ENCODE assay signal across 34 cellular contexts in the genomic region with DNA sequence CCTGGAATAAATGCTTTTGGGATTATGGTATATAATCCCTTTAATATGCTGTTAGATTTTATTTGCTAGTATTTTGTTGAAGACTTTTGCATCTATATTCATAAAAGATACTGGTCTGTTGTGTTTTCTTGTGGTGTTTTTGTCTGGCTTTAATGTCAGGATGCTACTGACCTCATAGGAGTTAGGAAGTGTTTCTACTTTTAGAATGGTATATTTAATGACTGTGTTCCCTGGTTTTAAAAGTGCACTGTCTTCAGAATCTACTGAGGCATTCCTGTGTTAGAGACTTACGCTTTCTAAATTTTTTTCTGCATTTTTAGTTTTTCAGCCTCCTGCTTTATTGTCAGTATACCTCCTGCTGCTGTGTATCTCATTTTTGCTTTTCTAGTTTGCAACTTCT. TPM values are rescaled to one million over a fixed set of nuclear protein-coding genes. Genes with fewer than 3 reads are reported as not detected.
DNase-seq lines count a peak whose midpoint lies in the region; ATAC-seq, FAIRE-seq and TF ChIP-seq lines count a peak whose summit lies in the region.
"Had no signal": no experiment of that assay in that cellular context is flagged by ENCODE, and none has a peak within 500 bp of the region (broad histone marks: within the 10 kb centered on the region; RNA-seq: fewer than 3 reads in every experiment).

No MANE protein-coding gene starts in this region.

- H3K4me1 Mint-ChIP-seq in endothelial cell (ENCODE audit: unreplicated experiment) = peaks cover 6% of the 10 kb centered on the region
- H3K4me1 Mint-ChIP-seq in mesothelial cell of epicardium = peaks cover 3% of the 10 kb centered on the region
- H3K4me1 Mint-ChIP-seq: activated CD4-positive, alpha-beta memory T cell treated with anti-CD3 and anti-CD28 coated beads, Interleukin-2, amount 10 ng/mL, durations not matched to agents 7 days and 5 days; nephron progenitor cell had no signal

- TF ChIP-seq CTCF in right atrium auricular region (IDR thresholded peaks at IDR 0.05) (no peak), endothelial cell (IDR thresholded peaks at IDR 0.05; ENCODE audit: unreplicated experiment) (no peak), mesothelial cell of epicardium (IDR thresholded peaks at IDR 0.05; ENCODE audit: unreplicated experiment) (no peak), transverse colon (IDR thresholded peaks at IDR 0.05) (no peak)

- H3K4me1 ChIP-seq in right atrium auricular region (peaks cover 0 to 29% of the 10 kb centered on the region in 2 donors), transverse colon (peaks cover 0 to 21% (median 0%) of the 10 kb centered on the region in 4 donors)
- H3K4me1 ChIP-seq: colonic mucosa, parathyroid adenoma had no signal

- peaks cover 53% of the 10 kb centered on the region for H3K36me3 Mint-ChIP-seq in endothelial cell (ENCODE audit: low read depth, unreplicated experiment)
- H3K36me3 Mint-ChIP-seq in mesothelial cell of epicardium = peaks cover 74% of the 10 kb centered on the region

- no peaks in the 10 kb centered on the region for H3K9me3 ChIP-seq in right atrium auricular region
- no peaks in the 10 kb centered on the region for H3K9me3 ChIP-seq in transverse colon
- H3K9me3 ChIP-seq: colonic mucosa, esophagus squamous epithelium, tibial nerve had no signal

- peak overlapping the region; percentile 70 for H3K4me3 Mint-ChIP-seq in endothelial cell (ENCODE audit: unreplicated experiment)
- H3K4me3 Mint-ChIP-seq in mesothelial cell of epicardium = no peak overlapping the region
- H3K4me3 Mint-ChIP-seq: activated CD4-positive, alpha-beta memory T cell treated with anti-CD3 and anti-CD28 coated beads, Interleukin-2, amount 10 ng/mL, durations not matched to agents 7 days and 5 days; CD4-positive, alpha-beta T cell; nephron progenitor cell; stimulated activated naive CD8-positive, alpha-beta T cell treated with anti-CD3 and anti-CD28 coated beads, Interleukin-15, Interleukin-2, amounts not matched to agents 100 ng/mL and 50 ng/mL, for 24 hours; T-cell had no signal

- H3K36me3 ChIP-seq in right atrium auricular region (peaks cover 16% of the 10 kb centered on the region), transverse colon (peaks cover 0 to 4% (median 0%) of the 10 kb centered on the region in 4 donors)
- H3K36me3 ChIP-seq: colonic mucosa had no signal

- TF ChIP-seq EP300 in transverse colon (IDR thresholded peaks at IDR 0.05; ENCODE audit: low read depth) = no peak

- no peak for TF ChIP-seq POLR2A in transverse colon (IDR thresholded peaks at IDR 0.05)
- no peak for TF ChIP-seq POLR2A in GM12892 (IDR thresholded peaks at IDR 0.05; ENCODE audit: low read depth, low read length)

- in situ Hi-C loops in transverse colon (cut with MboI; ENCODE audit: low pct_ligation_motif_present in 1 of 4, low pct_unique_long_range_greater_than_20kb in 1 of 4, low sequenced_read_pairs in 3 of 4) = no loop called here

- H3K27me3 Mint-ChIP-seq in endothelial cell (ENCODE audit: unreplicated experiment) = peaks cover 6% of the 10 kb centered on the region
- no peaks in the 10 kb centered on the region for H3K27me3 Mint-ChIP-seq in mesothelial cell of epicardium (ENCODE audit: low read depth)
- H3K27me3 Mint-ChIP-seq: activated CD4-positive, alpha-beta memory T cell treated with anti-CD3 and anti-CD28 coated beads, Interleukin-2, amount 10 ng/mL, durations not matched to agents 7 days and 5 days; CD4-positive, alpha-beta T cell; stimulated activated naive CD8-positive, alpha-beta T cell treated with anti-CD3 and anti-CD28 coated beads, Interleukin-15, Interleukin-2, amounts not matched to agents 100 ng/mL and 50 ng/mL, for 24 hours; T-cell had no signal

- DNase-seq in Right ventricle myocardium superior (no peak), right atrium auricular region (ENCODE audit: low spot score) (no peak), endothelial cell (ENCODE audit: low spot score) (no peak), mesothelial cell of epicardium (ENCODE audit: low spot score in 2 of 2, unreplicated experiment in 2 of 2) (no peak), transverse colon (no peak), SKM-1 (lab: John Stamatoyannopoulos, UW; ENCODE audit: unreplicated experiment) (no peak), nucleus accumbens (lab: John Stamatoyannopoulos, UW) (no peak), GM12892 (ENCODE audit: insufficient read length) (no peak)
- DNase-seq: activated CD4-positive, alpha-beta memory T cell treated with anti-CD3 and anti-CD28 coated beads, Interleukin-2, amount 10 ng/mL, durations not matched to agents 7 days and 5 days; activated CD8-positive, alpha-beta memory T cell treated with anti-CD3 and anti-CD28 coated beads, Interleukin-2, amount 50 U/mL, for 48 hours; activated naive CD4-positive, alpha-beta T cell treated with anti-CD3 and anti-CD28 coated beads, Interleukin-2, amount 50 U/mL, for 16 hours; AML-193; amniotic stem cell; CD4-positive, alpha-beta T cell; colonic mucosa; DMS 273 treated with DMSO at 0.1 percent for 48 hours; effector CD8-positive, alpha-beta T cell; esophagus squamous epithelium; GOT3; Kasumi-1; MV-4-11; NCI-H1436 treated with DMSO at 0.1 percent for 48 hours; NCI-H774; nephron progenitor cell; T-cell had no signal

- peak overlapping the region in 1 of 2 donors; percentile 22 for H3K27ac ChIP-seq in right atrium auricular region
- peak overlapping the region in 3 of 4 donors; percentile 18 to 37 (median 31) for H3K27ac ChIP-seq in transverse colon
- H3K27ac ChIP-seq: colonic mucosa, parathyroid adenoma, tibial nerve had no signal

- H3K4me3 ChIP-seq in right atrium auricular region = no peak overlapping the region
- H3K4me3 ChIP-seq in transverse colon = no peak overlapping the region
- H3K4me3 ChIP-seq: colonic mucosa, esophagus squamous epithelium, tibial nerve had no signal

- H3K9me3 Mint-ChIP-seq in endothelial cell (ENCODE audit: unreplicated experiment) = peaks cover 9% of the 10 kb centered on the region
- H3K9me3 Mint-ChIP-seq in mesothelial cell of epicardium = peaks cover 34% of the 10 kb centered on the region

- peak; percentile 65 for ATAC-seq in Right ventricle myocardium superior (ENCODE audit: poor library complexity)
- ATAC-seq: activated CD4-positive, CD25-positive, alpha-beta regulatory T cell treated with anti-CD3 and anti-CD28 coated beads, Interleukin-2, amount 50 U/mL, for 24 hours; sciatic nerve; T-cell had no signal

- 82 to 88% methylated on average over 1 of the region's 1 CpG for WGBS in transverse colon (ENCODE audit: low coverage in 1 of 2), 2 donors

- H3K27me3 ChIP-seq in right atrium auricular region (no peaks in the 10 kb centered on the region), transverse colon (no peaks in the 10 kb centered on the region)
- H3K27me3 ChIP-seq: colonic mucosa, esophagus squamous epithelium, tibial nerve had no signal

- H3K27ac Mint-ChIP-seq in endothelial cell (ENCODE audit: unreplicated experiment) = no peak overlapping the region
- H3K27ac Mint-ChIP-seq in mesothelial cell of epicardium = peak overlapping the region; percentile 24
- H3K27ac Mint-ChIP-seq: activated CD4-positive, alpha-beta memory T cell treated with anti-CD3 and anti-CD28 coated beads, Interleukin-2, amount 10 ng/mL, durations not matched to agents 7 days and 5 days; CD4-positive, alpha-beta T cell; nephron progenitor cell; stimulated activated naive CD8-positive, alpha-beta T cell treated with anti-CD3 and anti-CD28 coated beads, Interleukin-15, Interleukin-2, amounts not matched to agents 100 ng/mL and 50 ng/mL, for 24 hours; T-cell had no signal

- intact Hi-C loops in Right ventricle myocardium superior (cut with DNase I) = no loop called here
- intact Hi-C loops in transverse colon (cut with DNase I; ENCODE audit: low total_unique reads) = no loop called here

- FAIRE-seq in GM12892 (lab: Jason Lieb, UNC) = no peak
- FAIRE-seq: A204.1, bronchial epithelial cell, HepG2, islet of Langerhans had no signal

RNA-seq across cellular contexts. Expression of a gene that starts 51.6 kb away (rescaled TPM):
- total RNA-seq in Right ventricle myocardium superior (192 TPM), right atrium auricular region (100 to 1,000 TPM; 145 to 160 TPM), endothelial cell (ENCODE audit: unreplicated experiment) (78.4 TPM), mesothelial cell of epicardium (166 to 173 TPM (median 167 TPM) in 3 replicates), transverse colon (100 to 1,000 TPM in 1 of 4 donors, 10 to 100 TPM in 3; 66.5 to 120 (median 85.3) TPM)
- polyA plus RNA-seq in GM12892 (2012; ENCODE audit: missing spikeins) = 4.2 TPM
